Comparison of ENCODE assay signal across 12 cellular contexts in genomic region chr6:16657768-16658167, GRCh38.
A peak's percentile ranks its signal among the peaks of the same experiment; 100 is the strongest.
DNase-seq lines count a peak whose midpoint lies in the region; ATAC-seq and TF ChIP-seq lines count a peak whose summit lies in the region.
"Had no signal": no experiment of that assay in that cellular context is flagged by ENCODE, and none has a peak within 500 bp of the region (broad histone marks: within the 10 kb centered on the region; RNA-seq: fewer than 3 reads in every experiment).

No MANE protein-coding gene starts in this region.

- peaks cover 53% of the 10 kb centered on the region for H3K36me3 Mint-ChIP-seq in activated CD4-positive, alpha-beta T cell treated with anti-CD3 and anti-CD28 coated beads, Interleukin-2, amount 10 ng/mL, durations not matched to agents 24 days and 14 days (ENCODE audit: low read depth)

- peaks cover 6% of the 10 kb centered on the region for H3K9me3 ChIP-seq in effector memory CD4-positive, alpha-beta T cell (ENCODE audit: control insufficient read depth, low read length)
- no peaks in the 10 kb centered on the region for H3K9me3 ChIP-seq in upper lobe of left lung
- H3K9me3 ChIP-seq in left lung = peaks cover 0 to 4% of the 10 kb centered on the region in 2 donors

- no peaks in the 10 kb centered on the region for H3K27me3 Mint-ChIP-seq in activated CD4-positive, alpha-beta T cell treated with anti-CD3 and anti-CD28 coated beads, Interleukin-2, amount 10 ng/mL, durations not matched to agents 24 days and 14 days

- TF ChIP-seq EP300 in upper lobe of left lung (IDR thresholded peaks at IDR 0.05) = no peak

- peak overlapping the region; percentile 50 for H3K4me3 Mint-ChIP-seq in activated CD4-positive, alpha-beta T cell treated with anti-CD3 and anti-CD28 coated beads, Interleukin-2, amount 10 ng/mL, durations not matched to agents 24 days and 14 days
- H3K4me3 Mint-ChIP-seq: H9 had no signal

- peak overlapping the region; percentile 83 for H3K27ac Mint-ChIP-seq in activated CD4-positive, alpha-beta T cell treated with anti-CD3 and anti-CD28 coated beads, Interleukin-2, amount 10 ng/mL, durations not matched to agents 24 days and 14 days
- H3K27ac Mint-ChIP-seq: H9 had no signal

- H3K4me1 Mint-ChIP-seq in activated CD4-positive, alpha-beta T cell treated with anti-CD3 and anti-CD28 coated beads, Interleukin-2, amount 10 ng/mL, durations not matched to agents 24 days and 14 days = peaks cover 67% of the 10 kb centered on the region

- intact Hi-C loops in activated CD4-positive, alpha-beta T cell treated with anti-CD3 and anti-CD28 coated beads, Interleukin-2, amount 10 ng/mL, durations not matched to agents 24 days and 14 days (cut with micrococcal nuclease) = loop anchor here (1.0 to 10.0 kb wide), 12 partner anchors 28 to 335 kb away; no protein-coding TSS in a partner anchor
- intact Hi-C loops in left lung (cut with DNase I) = no loop called here

- WGBS in upper lobe of left lung, 2 donors = 52 to 90% methylated on average over 1 of the region's 1 CpG

- H3K27me3 ChIP-seq in effector memory CD4-positive, alpha-beta T cell (replicated peaks; ENCODE audit: control insufficient read depth, insufficient read depth, low read length, poor library complexity, severe bottlenecking) = no peaks in the 10 kb centered on the region
- H3K27me3 ChIP-seq in upper lobe of left lung (no peaks in the 10 kb centered on the region), left lung (no peaks in the 10 kb centered on the region)

- TF ChIP-seq CTCF in upper lobe of left lung (IDR thresholded peaks at IDR 0.05) (no peak), left lung (IDR thresholded peaks at IDR 0.05) (no peak)

- H3K4me1 ChIP-seq in effector memory CD4-positive, alpha-beta T cell (ENCODE audit: control insufficient read depth, insufficient read depth, low read length, poor library complexity, severe bottlenecking) = peaks cover 40% of the 10 kb centered on the region
- H3K4me1 ChIP-seq in upper lobe of left lung (peaks cover 0 to 2% (median 0%) of the 10 kb centered on the region in 4 donors), left lung (peaks cover 0 to 12% of the 10 kb centered on the region in 2 donors)

- peaks cover 6% of the 10 kb centered on the region for H3K9me3 Mint-ChIP-seq in activated CD4-positive, alpha-beta T cell treated with anti-CD3 and anti-CD28 coated beads, Interleukin-2, amount 10 ng/mL, durations not matched to agents 24 days and 14 days

- H3K4me3 ChIP-seq in effector memory CD4-positive, alpha-beta T cell (ENCODE audit: insufficient read depth, low read depth, low read length, poor library complexity, severe bottlenecking) = no peak overlapping the region
- H3K4me3 ChIP-seq in upper lobe of left lung (no peak overlapping the region), left lung (no peak overlapping the region)

- no peaks in the 10 kb centered on the region for H3K36me3 ChIP-seq in effector memory CD4-positive, alpha-beta T cell (ENCODE audit: control insufficient read depth, insufficient read depth, low read length)
- H3K36me3 ChIP-seq in upper lobe of left lung (peaks cover 0 to 23% (median 2%) of the 10 kb centered on the region in 4 donors), left lung (peaks cover 0 to 46% of the 10 kb centered on the region in 2 donors)

- peak; percentile 59 for ATAC-seq in GM19455 (IDR thresholded peaks at IDR 0.05; ENCODE audit: unreplicated experiment)
- ATAC-seq in HG03432 (IDR thresholded peaks at IDR 0.05; ENCODE audit: unreplicated experiment) = peak; percentile 54
- ATAC-seq in upper lobe of left lung (ENCODE audit: low FRiP score in 2 of 2) = no peak
- no peak for ATAC-seq in HG02970 (IDR thresholded peaks at IDR 0.05; ENCODE audit: low FRiP score, unreplicated experiment)
- no peak for ATAC-seq in left lung
- ATAC-seq: sciatic nerve had no signal

- H3K27ac ChIP-seq in effector memory CD4-positive, alpha-beta T cell (ENCODE audit: insufficient read depth, low read length, poor library complexity, severe bottlenecking) = peak overlapping the region; percentile 43
- no peak overlapping the region for H3K27ac ChIP-seq in upper lobe of left lung
- no peak overlapping the region for H3K27ac ChIP-seq in left lung

- peak; percentile 75 for DNase-seq in activated CD4-positive, alpha-beta T cell treated with anti-CD3 and anti-CD28 coated beads, Interleukin-2, amount 10 ng/mL, durations not matched to agents 24 days and 14 days
- no peak for DNase-seq in activated CD4-positive, alpha-beta T cell treated with anti-CD3 and anti-CD28 coated beads, Interleukin-2, amount 50 U/mL, for 1 hour
- DNase-seq in effector memory CD4-positive, alpha-beta T cell = no peak
- DNase-seq in upper lobe of left lung (no peak), left lung (no peak)
- DNase-seq: H9, NCI-H2171, SW 1271 had no signal

- TF ChIP-seq POLR2A in upper lobe of left lung (IDR thresholded peaks at IDR 0.05) = no peak

Comparison
In these comparisons a context has a peak if more than half of its experiments do, and no peak if none do; other contexts are left out.
1. ATAC-seq: peak in GM19455 (single experiment) and HG03432 (single experiment); none in upper lobe of left lung (0 of 2), HG02970 (single experiment) and left lung (single experiment).